In genomic region chr12:124386661-124387509, GRCh38 we compare ENCODE assay signal across 12 cellular contexts.
DNase-seq lines count a peak whose midpoint lies in the region; ATAC-seq and TF ChIP-seq lines count a peak whose summit lies in the region.
"Had no signal": no experiment of that assay in that cellular context is flagged by ENCODE, and none has a peak within 500 bp of the region (broad histone marks: within the 10 kb centered on the region; RNA-seq: fewer than 3 reads in every experiment).

No MANE protein-coding gene starts in this region.

- ATAC-seq in gastrocnemius medialis (peak; percentile 10 to 11), HG02798 (IDR thresholded peaks at IDR 0.05; ENCODE audit: poor library complexity, unreplicated experiment) (no peak), HG03521 (IDR thresholded peaks at IDR 0.05; ENCODE audit: unreplicated experiment) (no peak)

- H3K4me3 ChIP-seq in right atrium auricular region (peak overlapping the region; percentile 43 to 60), gastrocnemius medialis (peak overlapping the region; percentile 56 to 86 (median 72))

- peaks cover 2% of the 10 kb centered on the region for H3K36me3 Mint-ChIP-seq in activated CD4-positive, alpha-beta T cell treated with anti-CD3 and anti-CD28 coated beads, Interleukin-2, amount 10 ng/mL, durations not matched to agents 7 days and 5 days (ENCODE audit: low read depth)
- H3K36me3 Mint-ChIP-seq: naive B cell had no signal

- H3K4me3 Mint-ChIP-seq in activated CD4-positive, alpha-beta T cell treated with anti-CD3 and anti-CD28 coated beads, Interleukin-2, amount 10 ng/mL, durations not matched to agents 7 days and 5 days, result no peak overlapping the region

- DNase-seq in COLO668 (lab: John Stamatoyannopoulos, UW; ENCODE audit: unreplicated experiment) (peak; percentile 29), right atrium auricular region (ENCODE audit: low spot score) (no peak), gastrocnemius medialis (peak; percentile 53 to 82), AG08395 (ENCODE audit: low spot score) (no peak)
- DNase-seq in activated CD4-positive, alpha-beta T cell treated with anti-CD3 and anti-CD28 coated beads, Interleukin-2, amount 10 ng/mL, durations not matched to agents 7 days and 5 days, result no peak
- DNase-seq: activated naive CD4-positive, alpha-beta T cell; Calu3; naive B cell; NCI-H446 had no signal

- intact Hi-C loops in gastrocnemius medialis (cut with DNase I; ENCODE audit: low total_unique reads), result loop anchor here (1.0 to 5.0 kb wide), 4 partner anchors 18 to 180 kb away; partner anchors contain the start of gene NCOR2

- H3K4me1 Mint-ChIP-seq in activated CD4-positive, alpha-beta T cell treated with anti-CD3 and anti-CD28 coated beads, Interleukin-2, amount 10 ng/mL, durations not matched to agents 7 days and 5 days, result peaks cover 31% of the 10 kb centered on the region

- in situ Hi-C loops in gastrocnemius medialis (cut with MboI; ENCODE audit: low sequenced_read_pairs in 4 of 4), result loop anchor here in 1 of 4 donors (25.0 kb wide), 1 partner anchor 125 kb away; no protein-coding TSS in a partner anchor

- H3K36me3 ChIP-seq in right atrium auricular region (peaks cover 31% of the 10 kb centered on the region), gastrocnemius medialis (peaks cover 0 to 13% of the 10 kb centered on the region in 2 donors)

- POLR2A ChIA-PET in activated CD4-positive, alpha-beta T cell treated with anti-CD3 and anti-CD28 coated beads, Interleukin-2, amount 10 ng/mL, durations not matched to agents 7 days and 5 days (lab: Charles Lee), result no interaction called here

- no peak overlapping the region for H3K27ac Mint-ChIP-seq in activated CD4-positive, alpha-beta T cell treated with anti-CD3 and anti-CD28 coated beads, Interleukin-2, amount 10 ng/mL, durations not matched to agents 7 days and 5 days

- H3K27me3 Mint-ChIP-seq in activated CD4-positive, alpha-beta T cell treated with anti-CD3 and anti-CD28 coated beads, Interleukin-2, amount 10 ng/mL, durations not matched to agents 7 days and 5 days, result no peaks in the 10 kb centered on the region
- H3K27me3 Mint-ChIP-seq: naive B cell had no signal

- TF ChIP-seq CTCF in right atrium auricular region (IDR thresholded peaks at IDR 0.05), result no peak
- no peak for TF ChIP-seq CTCF in gastrocnemius medialis (IDR thresholded peaks at IDR 0.05 in 4 of 5, conservative IDR thresholded peaks at IDR 0.05 in 1 of 5)

- H3K9me3 ChIP-seq in right atrium auricular region, result no peaks in the 10 kb centered on the region
- H3K9me3 ChIP-seq in gastrocnemius medialis, result no peaks in the 10 kb centered on the region

- H3K9me3 Mint-ChIP-seq in activated CD4-positive, alpha-beta T cell treated with anti-CD3 and anti-CD28 coated beads, Interleukin-2, amount 10 ng/mL, durations not matched to agents 7 days and 5 days, result no peaks in the 10 kb centered on the region
- H3K9me3 Mint-ChIP-seq: naive B cell had no signal

- H3K4me1 ChIP-seq in right atrium auricular region (peaks cover 0 to 80% of the 10 kb centered on the region in 2 donors), gastrocnemius medialis (peaks cover 74 to 80% of the 10 kb centered on the region in 2 donors)

- no peak for TF ChIP-seq POLR2A in gastrocnemius medialis (IDR thresholded peaks at IDR 0.05)

- no peaks in the 10 kb centered on the region for H3K27me3 ChIP-seq in right atrium auricular region
- H3K27me3 ChIP-seq in gastrocnemius medialis, result no peaks in the 10 kb centered on the region

- H3K27ac ChIP-seq in angular gyrus (ENCODE audit: low read depth, low read length) (peak overlapping the region; percentile 93), right atrium auricular region (peak overlapping the region; percentile 91 to 94), gastrocnemius medialis (peak overlapping the region; percentile 93 to 98 (median 96))

- CTCF ChIA-PET in activated CD4-positive, alpha-beta T cell treated with anti-CD3 and anti-CD28 coated beads, Interleukin-2, amount 10 ng/mL, durations not matched to agents 7 days and 5 days (lab: Charles Lee), result interaction anchor here (0.5 kb wide), 1 partner anchor 877 kb away, joined by 4 read pairs; no protein-coding TSS in a partner anchor

Comparison
In these comparisons a context has a peak if more than half of its experiments do, and no peak if none do; other contexts are left out.
1. DNase-seq: peak in COLO668 (single experiment) and gastrocnemius medialis (2 of 2); none in right atrium auricular region (single experiment), AG08395 (single experiment) and activated CD4-positive, alpha-beta T cell treated with anti-CD3 and anti-CD28 coated beads, Interleukin-2, amount 10 ng/mL, durations not matched to agents 7 days and 5 days (single experiment).
2. ATAC-seq: peak in gastrocnemius medialis (2 of 2); none in HG02798 (single experiment) and HG03521 (single experiment).
3. Peak in every context shown above with its lines, with median percentiles within 50 percentile points of each other: H3K27ac ChIP-seq.